ENCODE assay signal across 1 cellular context in the genomic region with DNA sequence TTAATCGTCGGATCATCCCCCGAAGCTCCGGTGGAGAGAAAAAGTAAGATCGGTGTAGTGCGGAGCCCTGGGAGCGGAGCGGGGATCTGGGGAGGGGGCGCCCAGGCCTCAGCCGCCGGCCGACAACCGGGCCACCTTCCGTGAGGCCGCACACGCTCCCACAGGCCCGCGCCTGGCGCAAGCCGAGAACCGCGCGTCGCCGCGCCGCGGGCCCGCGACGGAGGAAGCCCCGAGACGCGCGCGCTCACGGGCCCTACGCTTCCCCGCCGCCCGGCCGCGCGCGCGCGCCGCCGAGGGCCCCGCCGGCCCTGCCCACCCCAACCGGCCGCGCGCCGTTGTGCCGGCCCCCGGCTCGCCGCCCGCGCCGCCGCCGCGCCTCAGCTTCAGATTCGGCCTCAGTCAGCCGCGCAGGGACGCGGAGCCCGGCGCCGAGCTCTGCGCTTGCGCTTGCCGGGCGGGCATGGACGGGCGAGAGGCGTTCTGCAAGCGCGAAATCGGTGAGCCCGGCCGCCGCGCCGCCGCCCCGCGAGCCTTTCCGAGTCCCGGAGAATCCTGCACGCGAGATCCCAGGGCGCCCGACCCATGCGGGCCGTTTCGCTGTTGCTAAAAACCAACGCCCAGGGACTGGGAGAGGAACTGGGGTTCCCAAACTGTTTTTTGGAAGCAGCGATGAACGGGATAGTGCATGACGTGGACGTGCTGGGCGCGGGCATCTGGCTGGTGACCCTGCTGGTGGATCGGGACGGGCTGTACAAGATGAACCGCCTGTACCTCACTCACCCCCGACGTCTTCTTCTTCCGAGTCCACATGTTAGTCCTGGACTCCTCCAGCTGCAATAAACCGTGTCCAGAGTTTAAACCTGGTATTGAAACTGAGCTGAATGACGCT.
TF ChIP-seq lines count a peak whose summit lies in the region.

No MANE protein-coding gene starts in this region.

TF ChIP-seq in A549, 52 proteins besides CTCF, POLR2A, EP300 and RAD21 (continued from another document):
- TF ChIP-seq POLR2AphosphoS2 (conservative IDR thresholded peaks at IDR 0.05; ENCODE audit: low read length) (no peak), RFX5 (IDR thresholded peaks at IDR 0.05) (no peak), FOSB (CRISPR knock-in tag; IDR thresholded peaks at IDR 0.05) (no peak), CHD2 (IDR thresholded peaks at IDR 0.05; ENCODE audit: low read length, partially characterized antibody) (peak; percentile 17), ZFP36 (IDR thresholded peaks at IDR 0.05; ENCODE audit: borderline replicate concordance, partially characterized antibody) (no peak), EHMT2 (IDR thresholded peaks at IDR 0.05; ENCODE audit: low read depth) (no peak), NPAS2 (CRISPR knock-in tag; IDR thresholded peaks at IDR 0.05; ENCODE audit: borderline replicate concordance) (peak; percentile 27; the same call in 1 of the 2 replicates), CHD4 (IDR thresholded peaks at IDR 0.05; ENCODE audit: borderline replicate concordance) (no peak), EHF (CRISPR knock-in tag; IDR thresholded peaks at IDR 0.05) (peak; percentile 90), TP53 (CRISPR knock-in tag; IDR thresholded peaks at IDR 0.05) (no peak), PHF8 (IDR thresholded peaks at IDR 0.05; ENCODE audit: borderline replicate concordance, low read depth) (peak; percentile 84; the same call in 1 of the 2 replicates), MAFK (IDR thresholded peaks at IDR 0.05; ENCODE audit: partially characterized antibody) (no peak), CEBPB (IDR thresholded peaks at IDR 0.05) (no peak), JUNB (IDR thresholded peaks at IDR 0.05) (no peak), RCOR1 (IDR thresholded peaks at IDR 0.05; ENCODE audit: low read depth, low read length) (no peak), TFCP2L1 (CRISPR knock-in tag; IDR thresholded peaks at IDR 0.05) (no peak), CBX8 (IDR thresholded peaks at IDR 0.05) (no peak), ZSCAN20 (CRISPR knock-in tag; IDR thresholded peaks at IDR 0.05) (peak; percentile 69; the same call in 1 of the 2 replicates), MAZ (IDR thresholded peaks at IDR 0.05; ENCODE audit: borderline replicate concordance, low read depth, low read length) (no peak), RNF2 (IDR thresholded peaks at IDR 0.05; ENCODE audit: borderline replicate concordance, low read depth) (peak; percentile 82; the same call in 1 of the 2 replicates), SMC3 (IDR thresholded peaks at IDR 0.05) (peak; percentile 34; the same call in 1 of the 3 replicates), JUN (IDR thresholded peaks at IDR 0.05) (peak in 1 of 2 experiments; percentile 67; a peak in 3 of 5 replicates), HEYL (CRISPR knock-in tag; IDR thresholded peaks at IDR 0.05) (0 out of 2 replicates have a peak, but pooled peaks have one; percentile 18), NR3C1 (IDR thresholded peaks at IDR 0.05) (no peak), HOXA7 (CRISPR knock-in tag; IDR thresholded peaks at IDR 0.05) (no peak), CBX2 (IDR thresholded peaks at IDR 0.05; ENCODE audit: borderline replicate concordance, low read depth) (no peak), HOXB5 (CRISPR knock-in tag; IDR thresholded peaks at IDR 0.05) (peak; percentile 92), MYC (IDR thresholded peaks at IDR 0.05; ENCODE audit: borderline replicate concordance, low read length) (peak; percentile 59; the same call in 1 of the 2 replicates), ESRRA (IDR thresholded peaks at IDR 0.05; ENCODE audit: borderline replicate concordance, low read length) (no peak), ZNF302 (CRISPR knock-in tag; IDR thresholded peaks at IDR 0.05) (no peak), BHLHE40 (IDR thresholded peaks at IDR 0.05; ENCODE audit: low read depth, low read length) (no peak), NFE2L2 (conservative IDR thresholded peaks at IDR 0.05; ENCODE audit: low read length) (no peak), FOXS1 (CRISPR knock-in tag; IDR thresholded peaks at IDR 0.05) (no peak), KDM5A (IDR thresholded peaks at IDR 0.05) (no peak)
- TF ChIP-seq, protein P1, sequence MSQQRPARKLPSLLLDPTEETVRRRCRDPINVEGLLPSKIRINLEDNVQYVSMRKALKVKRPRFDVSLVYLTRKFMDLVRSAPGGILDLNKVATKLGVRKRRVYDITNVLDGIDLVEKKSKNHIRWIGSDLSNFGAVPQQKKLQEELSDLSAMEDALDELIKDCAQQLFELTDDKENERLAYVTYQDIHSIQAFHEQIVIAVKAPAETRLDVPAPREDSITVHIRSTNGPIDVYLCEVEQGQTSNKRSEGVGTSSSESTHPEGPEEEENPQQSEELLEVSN (IDR thresholded peaks at IDR 0.05; ENCODE audit: borderline replicate concordance, low read depth): peak; percentile 45; the same call in 1 of the 2 replicates
- TF ChIP-seq, protein P2, sequence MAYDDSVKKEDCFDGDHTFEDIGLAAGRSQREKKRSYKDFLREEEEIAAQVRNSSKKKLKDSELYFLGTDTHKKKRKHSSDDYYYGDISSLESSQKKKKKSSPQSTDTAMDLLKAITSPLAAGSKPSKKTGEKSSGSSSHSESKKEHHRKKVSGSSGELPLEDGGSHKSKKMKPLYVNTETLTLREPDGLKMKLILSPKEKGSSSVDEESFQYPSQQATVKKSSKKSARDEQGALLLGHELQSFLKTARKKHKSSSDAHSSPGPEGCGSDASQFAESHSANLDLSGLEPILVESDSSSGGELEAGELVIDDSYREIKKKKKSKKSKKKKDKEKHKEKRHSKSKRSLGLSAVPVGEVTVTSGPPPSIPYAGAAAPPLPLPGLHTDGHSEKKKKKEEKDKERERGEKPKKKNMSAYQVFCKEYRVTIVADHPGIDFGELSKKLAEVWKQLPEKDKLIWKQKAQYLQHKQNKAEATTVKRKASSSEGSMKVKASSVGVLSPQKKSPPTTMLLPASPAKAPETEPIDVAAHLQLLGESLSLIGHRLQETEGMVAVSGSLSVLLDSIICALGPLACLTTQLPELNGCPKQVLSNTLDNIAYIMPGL (CRISPR knock-in tag; IDR thresholded peaks at IDR 0.05; ENCODE audit: borderline replicate concordance): peak; percentile 35; the same call in 1 of the 2 replicates
- TF ChIP-seq, protein P3, sequence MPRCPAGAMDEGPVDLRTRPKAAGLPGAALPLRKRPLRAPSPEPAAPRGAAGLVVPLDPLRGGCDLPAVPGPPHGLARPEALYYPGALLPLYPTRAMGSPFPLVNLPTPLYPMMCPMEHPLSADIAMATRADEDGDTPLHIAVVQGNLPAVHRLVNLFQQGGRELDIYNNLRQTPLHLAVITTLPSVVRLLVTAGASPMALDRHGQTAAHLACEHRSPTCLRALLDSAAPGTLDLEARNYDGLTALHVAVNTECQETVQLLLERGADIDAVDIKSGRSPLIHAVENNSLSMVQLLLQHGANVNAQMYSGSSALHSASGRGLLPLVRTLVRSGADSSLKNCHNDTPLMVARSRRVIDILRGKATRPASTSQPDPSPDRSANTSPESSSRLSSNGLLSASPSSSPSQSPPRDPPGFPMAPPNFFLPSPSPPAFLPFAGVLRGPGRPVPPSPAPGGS (IDR thresholded peaks at IDR 0.05): peak; percentile 80; the same call in 2 of the 3 replicates
- TF ChIP-seq, protein P4, sequence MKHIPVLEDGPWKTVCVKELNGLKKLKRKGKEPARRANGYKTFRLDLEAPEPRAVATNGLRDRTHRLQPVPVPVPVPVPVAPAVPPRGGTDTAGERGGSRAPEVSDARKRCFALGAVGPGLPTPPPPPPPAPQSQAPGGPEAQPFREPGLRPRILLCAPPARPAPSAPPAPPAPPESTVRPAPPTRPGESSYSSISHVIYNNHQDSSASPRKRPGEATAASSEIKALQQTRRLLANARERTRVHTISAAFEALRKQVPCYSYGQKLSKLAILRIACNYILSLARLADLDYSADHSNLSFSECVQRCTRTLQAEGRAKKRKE (CRISPR knock-in tag; IDR thresholded peaks at IDR 0.05; ENCODE audit: low read depth): peak; percentile 95
- TF ChIP-seq, protein P5, sequence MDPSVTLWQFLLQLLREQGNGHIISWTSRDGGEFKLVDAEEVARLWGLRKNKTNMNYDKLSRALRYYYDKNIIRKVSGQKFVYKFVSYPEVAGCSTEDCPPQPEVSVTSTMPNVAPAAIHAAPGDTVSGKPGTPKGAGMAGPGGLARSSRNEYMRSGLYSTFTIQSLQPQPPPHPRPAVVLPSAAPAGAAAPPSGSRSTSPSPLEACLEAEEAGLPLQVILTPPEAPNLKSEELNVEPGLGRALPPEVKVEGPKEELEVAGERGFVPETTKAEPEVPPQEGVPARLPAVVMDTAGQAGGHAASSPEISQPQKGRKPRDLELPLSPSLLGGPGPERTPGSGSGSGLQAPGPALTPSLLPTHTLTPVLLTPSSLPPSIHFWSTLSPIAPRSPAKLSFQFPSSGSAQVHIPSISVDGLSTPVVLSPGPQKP (IDR thresholded peaks at IDR 0.05; ENCODE audit: low read depth, low read length): no peak
- TF ChIP-seq, protein P6, sequence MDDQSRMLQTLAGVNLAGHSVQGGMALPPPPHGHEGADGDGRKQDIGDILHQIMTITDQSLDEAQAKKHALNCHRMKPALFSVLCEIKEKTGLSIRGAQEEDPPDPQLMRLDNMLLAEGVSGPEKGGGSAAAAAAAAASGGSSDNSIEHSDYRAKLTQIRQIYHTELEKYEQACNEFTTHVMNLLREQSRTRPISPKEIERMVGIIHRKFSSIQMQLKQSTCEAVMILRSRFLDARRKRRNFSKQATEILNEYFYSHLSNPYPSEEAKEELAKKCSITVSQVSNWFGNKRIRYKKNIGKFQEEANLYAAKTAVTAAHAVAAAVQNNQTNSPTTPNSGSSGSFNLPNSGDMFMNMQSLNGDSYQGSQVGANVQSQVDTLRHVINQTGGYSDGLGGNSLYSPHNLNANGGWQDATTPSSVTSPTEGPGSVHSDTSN (IDR thresholded peaks at IDR 0.05): no peak
- TF ChIP-seq, protein P7, sequence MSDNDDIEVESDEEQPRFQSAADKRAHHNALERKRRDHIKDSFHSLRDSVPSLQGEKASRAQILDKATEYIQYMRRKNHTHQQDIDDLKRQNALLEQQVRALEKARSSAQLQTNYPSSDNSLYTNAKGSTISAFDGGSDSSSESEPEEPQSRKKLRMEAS (IDR thresholded peaks at IDR 0.05): peak; percentile 66
